In genomic region chr16:9885457-9885856, GRCh38 we compare ENCODE assay signal across 18 cellular contexts.
A peak's percentile ranks its signal among the peaks of the same experiment; 100 is the strongest.
DNase-seq lines count a peak whose midpoint lies in the region; ATAC-seq and TF ChIP-seq lines count a peak whose summit lies in the region.
"Had no signal": no experiment of that assay in that cellular context is flagged by ENCODE, and none has a peak within 500 bp of the region (broad histone marks: within the 10 kb centered on the region; RNA-seq: fewer than 3 reads in every experiment).

No MANE protein-coding gene starts in this region.

- H3K4me1 ChIP-seq in foreskin keratinocyte (no peaks in the 10 kb centered on the region), transverse colon (no peaks in the 10 kb centered on the region)

- no peak for TF ChIP-seq EP300 in transverse colon (IDR thresholded peaks at IDR 0.05; ENCODE audit: low read depth)

- TF ChIP-seq CTCF in foreskin keratinocyte (conservative IDR thresholded peaks at IDR 0.05), result no peak
- TF ChIP-seq CTCF in nephron progenitor cell (IDR thresholded peaks at IDR 0.05), result no peak
- TF ChIP-seq CTCF in transverse colon (IDR thresholded peaks at IDR 0.05), result no peak

- H3K9me3 Mint-ChIP-seq in nephron progenitor cell, result no peaks in the 10 kb centered on the region

- no peaks in the 10 kb centered on the region for H3K36me3 ChIP-seq in transverse colon

- H3K36me3 Mint-ChIP-seq in nephron progenitor cell (ENCODE audit: low read depth), result no peaks in the 10 kb centered on the region

- peaks cover 3% of the 10 kb centered on the region for H3K27me3 Mint-ChIP-seq in nephron progenitor cell (ENCODE audit: low read depth, poor library complexity)
- H3K27me3 Mint-ChIP-seq: CD4-positive, alpha-beta T cell had no signal

- peak; percentile 21 for ATAC-seq in foreskin keratinocyte
- ATAC-seq in GM21723 (IDR thresholded peaks at IDR 0.05; ENCODE audit: unreplicated experiment), result no peak
- no peak for ATAC-seq in HG02885 (IDR thresholded peaks at IDR 0.05; ENCODE audit: poor library complexity, unreplicated experiment)

- WGBS in transverse colon (ENCODE audit: low coverage in 1 of 2), 2 donors, result 30% methylated on average over 9 of the region's 9 CpGs; no CpG with 5 or more reads in 1 of the 2 donors

- H3K9me3 ChIP-seq in transverse colon, result no peaks in the 10 kb centered on the region

- intact Hi-C loops in transverse colon (cut with DNase I; ENCODE audit: low total_unique reads), result no loop called here

- H3K4me3 ChIP-seq in transverse colon, result no peak overlapping the region

- H3K27ac ChIP-seq in angular gyrus (ENCODE audit: low read depth, low read length), result peak overlapping the region; percentile 72
- no peak overlapping the region for H3K27ac ChIP-seq in foreskin keratinocyte
- H3K27ac ChIP-seq in substantia nigra (ENCODE audit: low read depth, low read length, poor library complexity, severe bottlenecking), result peak overlapping the region; percentile 30
- H3K27ac ChIP-seq in transverse colon, result no peak overlapping the region
- H3K27ac ChIP-seq: HL-60 had no signal

- H3K4me3 Mint-ChIP-seq in nephron progenitor cell, result peak overlapping the region; percentile 21
- H3K4me3 Mint-ChIP-seq: B cell; CD4-positive, alpha-beta T cell had no signal

- peak overlapping the region; percentile 56 for H3K27ac Mint-ChIP-seq in nephron progenitor cell
- H3K27ac Mint-ChIP-seq: B cell; CD4-positive, alpha-beta T cell had no signal

- DNase-seq in foreskin keratinocyte (no peak), nephron progenitor cell (peak; percentile 3), substantia nigra (lab: John Stamatoyannopoulos, UW) (peak in 14 of 49 donors; percentile 1 to 21 (median 4)), NCI-H1417 (lab: John Stamatoyannopoulos, UW) (no peak), transverse colon (no peak)
- DNase-seq: ACHN; Calu3; CD4-positive, alpha-beta T cell; DMS79; GDM1; NCI-H345; NCI-H526 treated with DMSO at 0.1 percent for 48 hours; RPMI8226 had no signal

- TF ChIP-seq POLR2A in transverse colon (IDR thresholded peaks at IDR 0.05), result no peak

- H3K27me3 ChIP-seq in foreskin keratinocyte (no peaks in the 10 kb centered on the region), transverse colon (no peaks in the 10 kb centered on the region)

- H3K4me1 Mint-ChIP-seq in nephron progenitor cell, result peaks cover 15% of the 10 kb centered on the region
- H3K4me1 Mint-ChIP-seq: B cell had no signal

- in situ Hi-C loops in transverse colon (cut with MboI; ENCODE audit: low pct_ligation_motif_present in 1 of 4, low pct_unique_long_range_greater_than_20kb in 1 of 4, low sequenced_read_pairs in 3 of 4), result no loop called here

Comparison
In these comparisons a context has a peak if more than half of its experiments do, and no peak if none do; other contexts are left out.
1. H3K27ac ChIP-seq: peak in angular gyrus (single experiment) and substantia nigra (single experiment); none in foreskin keratinocyte (single experiment) and transverse colon (0 of 4).